Comparison of ENCODE assay signal across 1 cellular context in the genomic region with DNA sequence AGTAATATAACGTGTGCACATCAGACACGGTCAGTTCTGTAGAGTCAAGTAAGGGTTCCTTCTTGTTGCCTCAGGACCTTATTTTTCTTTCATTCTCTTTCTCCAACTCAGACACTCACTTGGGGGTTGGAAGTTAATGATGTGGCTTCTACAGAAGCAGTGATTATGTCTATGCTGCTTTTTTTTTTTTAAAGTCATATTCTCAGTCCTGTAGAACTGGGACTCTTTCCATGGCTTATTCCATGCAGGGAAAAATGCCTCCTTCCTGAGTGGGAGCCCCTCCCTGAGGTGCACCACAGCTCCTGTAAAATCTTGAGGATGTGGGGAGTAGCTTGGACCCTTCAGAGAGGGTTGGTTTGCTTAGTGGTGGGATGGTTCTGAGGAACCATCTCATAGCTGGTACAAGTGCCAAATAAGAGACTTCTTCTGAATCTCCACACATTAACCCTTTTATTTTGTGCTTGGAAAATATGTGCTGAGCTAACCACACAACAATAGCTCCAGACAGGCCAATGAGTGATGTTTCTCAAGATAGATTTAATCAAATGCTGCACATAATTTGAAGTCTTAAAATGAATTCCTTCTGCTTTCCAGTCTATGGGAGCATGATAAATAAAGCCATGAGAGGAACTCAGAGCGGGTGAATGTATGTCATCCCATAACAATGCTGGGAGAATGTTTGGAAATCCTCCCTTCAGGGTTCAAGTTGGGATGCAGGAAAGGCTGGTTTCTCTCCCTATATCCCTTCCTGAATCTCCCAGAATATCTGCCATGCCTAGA.
TF ChIP-seq lines count a peak whose summit lies in the region.

No MANE protein-coding gene starts in this region.

TF ChIP-seq in IMR-90, 13 proteins besides CTCF, POLR2A, EP300 and RAD21:
- TF ChIP-seq SMC3 (IDR thresholded peaks at IDR 0.05; ENCODE audit: low read depth, low read length): no peak
- no peak for TF ChIP-seq MXI1 (IDR thresholded peaks at IDR 0.05; ENCODE audit: borderline replicate concordance, low read depth, low read length)
- TF ChIP-seq MAFK (IDR thresholded peaks at IDR 0.05; ENCODE audit: low read depth, low read length): no peak
- no peak for TF ChIP-seq FOS (IDR thresholded peaks at IDR 0.05; ENCODE audit: low read depth, low read length)
- TF ChIP-seq, protein P1, sequence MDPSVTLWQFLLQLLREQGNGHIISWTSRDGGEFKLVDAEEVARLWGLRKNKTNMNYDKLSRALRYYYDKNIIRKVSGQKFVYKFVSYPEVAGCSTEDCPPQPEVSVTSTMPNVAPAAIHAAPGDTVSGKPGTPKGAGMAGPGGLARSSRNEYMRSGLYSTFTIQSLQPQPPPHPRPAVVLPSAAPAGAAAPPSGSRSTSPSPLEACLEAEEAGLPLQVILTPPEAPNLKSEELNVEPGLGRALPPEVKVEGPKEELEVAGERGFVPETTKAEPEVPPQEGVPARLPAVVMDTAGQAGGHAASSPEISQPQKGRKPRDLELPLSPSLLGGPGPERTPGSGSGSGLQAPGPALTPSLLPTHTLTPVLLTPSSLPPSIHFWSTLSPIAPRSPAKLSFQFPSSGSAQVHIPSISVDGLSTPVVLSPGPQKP (IDR thresholded peaks at IDR 0.05; ENCODE audit: borderline replicate concordance, low read depth, low read length): no peak
- no peak for TF ChIP-seq NFE2L2 (IDR thresholded peaks at IDR 0.05; ENCODE audit: low read depth, low read length)
- no peak for TF ChIP-seq CEBPB (IDR thresholded peaks at IDR 0.05; ENCODE audit: low read depth, low read length)
- TF ChIP-seq RFX5 (IDR thresholded peaks at IDR 0.05; ENCODE audit: low read depth, low read length): no peak
- no peak for TF ChIP-seq MAZ (IDR thresholded peaks at IDR 0.05; ENCODE audit: borderline replicate concordance, low read depth, low read length)
- no peak for TF ChIP-seq CHD1 (IDR thresholded peaks at IDR 0.05; ENCODE audit: low read depth, low read length)
- TF ChIP-seq, protein P2, sequence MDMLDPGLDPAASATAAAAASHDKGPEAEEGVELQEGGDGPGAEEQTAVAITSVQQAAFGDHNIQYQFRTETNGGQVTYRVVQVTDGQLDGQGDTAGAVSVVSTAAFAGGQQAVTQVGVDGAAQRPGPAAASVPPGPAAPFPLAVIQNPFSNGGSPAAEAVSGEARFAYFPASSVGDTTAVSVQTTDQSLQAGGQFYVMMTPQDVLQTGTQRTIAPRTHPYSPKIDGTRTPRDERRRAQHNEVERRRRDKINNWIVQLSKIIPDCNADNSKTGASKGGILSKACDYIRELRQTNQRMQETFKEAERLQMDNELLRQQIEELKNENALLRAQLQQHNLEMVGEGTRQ (IDR thresholded peaks at IDR 0.05; ENCODE audit: low read depth, low read length): no peak
- no peak for TF ChIP-seq RCOR1 (IDR thresholded peaks at IDR 0.05; ENCODE audit: insufficient replicate concordance, low read length)
- no peak for TF ChIP-seq BHLHE40 (IDR thresholded peaks at IDR 0.05; ENCODE audit: low read depth, low read length)
